ENCODE assay signal across 1 cellular context in the genomic region with DNA sequence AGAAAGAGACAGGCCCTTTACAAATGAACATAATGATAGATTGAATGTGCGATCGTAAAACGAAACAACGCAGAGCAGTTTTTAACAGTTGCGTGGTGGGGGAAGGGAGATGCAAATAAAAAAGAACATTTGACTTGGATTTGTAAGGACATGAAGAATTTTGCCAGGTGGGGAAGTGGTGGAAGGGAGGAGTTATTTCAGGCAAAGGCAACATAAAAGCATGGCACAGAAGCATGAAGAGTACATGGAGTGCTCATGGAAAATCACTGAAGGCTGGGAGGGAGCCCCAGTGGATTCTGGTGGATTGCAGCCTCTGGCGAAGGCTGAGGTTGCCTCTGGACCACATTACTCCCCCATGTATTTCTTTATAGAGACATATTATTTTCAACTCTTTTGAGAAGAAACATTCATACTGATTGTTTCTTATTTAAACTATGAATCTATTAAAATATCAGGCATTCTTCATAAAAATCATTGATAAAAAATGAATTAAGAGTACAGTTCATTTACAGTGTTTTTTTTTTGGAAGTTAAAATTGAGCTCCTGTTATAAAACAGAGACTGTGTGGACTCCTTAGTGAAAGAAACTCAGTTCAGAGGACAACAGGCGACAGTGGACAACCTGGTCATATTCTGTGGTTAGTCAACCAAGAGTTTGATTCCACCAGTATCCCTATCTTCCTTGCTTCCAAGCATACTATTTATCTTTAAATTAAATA.
TF ChIP-seq lines count a peak whose summit lies in the region.

No MANE protein-coding gene starts in this region.

TF ChIP-seq in A549, 52 proteins besides CTCF, POLR2A, EP300 and RAD21 (continued from another document):
- TF ChIP-seq NPAS2 (CRISPR knock-in tag; IDR thresholded peaks at IDR 0.05; ENCODE audit: borderline replicate concordance) (no peak), RCOR1 (IDR thresholded peaks at IDR 0.05; ENCODE audit: low read depth, low read length) (no peak), POLR2AphosphoS2 (conservative IDR thresholded peaks at IDR 0.05; ENCODE audit: low read length) (no peak), CEBPB (IDR thresholded peaks at IDR 0.05) (no peak)
